ENCODE assay signal across 18 cellular contexts in the genomic region with DNA sequence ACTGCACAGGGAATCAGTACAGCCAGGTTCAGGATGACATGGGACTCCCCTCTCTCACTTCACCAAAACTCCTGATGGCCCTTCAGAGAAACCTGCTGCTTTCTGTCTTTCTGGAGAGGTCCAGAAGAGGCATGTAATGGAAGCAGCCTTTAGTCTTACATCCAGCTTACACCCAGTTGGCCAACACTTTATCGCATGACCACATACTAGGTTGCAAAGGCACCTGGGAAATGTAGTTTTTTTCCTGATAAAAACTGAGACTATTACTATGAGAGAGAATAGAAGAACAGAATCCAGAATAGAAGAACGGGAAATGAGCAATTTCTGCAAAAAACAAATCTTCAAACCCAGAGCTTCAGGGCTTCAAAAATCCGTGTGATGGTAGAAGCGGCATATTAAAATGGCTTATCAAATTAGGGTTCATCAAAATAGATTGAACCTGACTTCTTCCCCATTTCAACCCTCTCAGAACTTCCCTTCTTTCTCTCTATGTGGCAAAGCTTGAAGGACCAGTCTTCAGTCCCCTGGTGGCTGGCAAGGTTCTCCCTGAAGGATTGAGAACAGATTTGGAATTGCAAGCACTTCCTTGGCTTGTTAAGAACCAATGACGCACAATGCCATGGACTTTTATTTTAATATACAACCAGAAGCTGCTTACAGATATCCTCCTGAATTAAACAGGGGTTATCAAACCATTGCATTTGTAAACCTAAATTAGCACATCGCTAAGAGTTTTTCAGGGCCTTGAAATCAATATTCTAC. TPM values are rescaled to one million over a fixed set of nuclear protein-coding genes. Genes with fewer than 3 reads are reported as not detected.
DNase-seq lines count a peak whose midpoint lies in the region; ATAC-seq and TF ChIP-seq lines count a peak whose summit lies in the region.
"Had no signal": no experiment of that assay in that cellular context is flagged by ENCODE, and none has a peak within 500 bp of the region (broad histone marks: within the 10 kb centered on the region; RNA-seq: fewer than 3 reads in every experiment).

No MANE protein-coding gene starts in this region.

- TF ChIP-seq CTCF in WTC11 (IDR thresholded peaks at IDR 0.05): no peak
- no peak for TF ChIP-seq CTCF in gastroesophageal sphincter (IDR thresholded peaks at IDR 0.05)

- CTCF ChIA-PET in WTC11 (lab: Charles Lee): interaction anchor here (1.0 to 4.4 kb wide), 5 partner anchors 8 to 263 kb away, joined by 3 to 22 read pairs (median 3); no protein-coding TSS in a partner anchor
- CTCF ChIA-PET in activated CD8-positive, alpha-beta memory T cell treated with anti-CD3 and anti-CD28 coated beads, Interleukin-2, amount 10 ng/mL, durations not matched to agents 7 days and 5 days (lab: Charles Lee): no interaction called here

- H3K27ac ChIP-seq in gastroesophageal sphincter: peak overlapping the region in 3 of 4 donors; percentile 17 to 69 (median 65)
- H3K27ac ChIP-seq: hepatocyte had no signal

- no peak for TF ChIP-seq EP300 in gastroesophageal sphincter (IDR thresholded peaks at IDR 0.05)

- no peak overlapping the region for H3K27ac Mint-ChIP-seq in WTC11
- H3K27ac Mint-ChIP-seq in activated CD8-positive, alpha-beta memory T cell treated with anti-CD3 and anti-CD28 coated beads, Interleukin-2, amount 10 ng/mL, durations not matched to agents 7 days and 5 days: no peak overlapping the region
- H3K27ac Mint-ChIP-seq: T-cell had no signal

- peaks cover 3% of the 10 kb centered on the region; the same call in 1 of the 2 replicates for H3K36me3 Mint-ChIP-seq in WTC11
- no peaks in the 10 kb centered on the region for H3K36me3 Mint-ChIP-seq in activated CD8-positive, alpha-beta memory T cell treated with anti-CD3 and anti-CD28 coated beads, Interleukin-2, amount 10 ng/mL, durations not matched to agents 7 days and 5 days
- H3K36me3 Mint-ChIP-seq: T-cell had no signal

- H3K4me3 Mint-ChIP-seq in WTC11: no peak overlapping the region
- no peak overlapping the region for H3K4me3 Mint-ChIP-seq in activated CD8-positive, alpha-beta memory T cell treated with anti-CD3 and anti-CD28 coated beads, Interleukin-2, amount 10 ng/mL, durations not matched to agents 7 days and 5 days
- H3K4me3 Mint-ChIP-seq: T-cell had no signal

- H3K27me3 Mint-ChIP-seq in WTC11 (ENCODE audit: low read depth): peaks cover 3% of the 10 kb centered on the region; the same call in 1 of the 2 replicates
- peaks cover 19% of the 10 kb centered on the region for H3K27me3 Mint-ChIP-seq in activated CD8-positive, alpha-beta memory T cell treated with anti-CD3 and anti-CD28 coated beads, Interleukin-2, amount 10 ng/mL, durations not matched to agents 7 days and 5 days

- H3K9me3 Mint-ChIP-seq in WTC11: peaks cover 5% of the 10 kb centered on the region
- no peaks in the 10 kb centered on the region for H3K9me3 Mint-ChIP-seq in activated CD8-positive, alpha-beta memory T cell treated with anti-CD3 and anti-CD28 coated beads, Interleukin-2, amount 10 ng/mL, durations not matched to agents 7 days and 5 days (ENCODE audit: low read depth)
- H3K9me3 Mint-ChIP-seq: T-cell had no signal

- WGBS in gastroesophageal sphincter (ENCODE audit: low coverage in 1 of 2), 2 donors: 91 to 93% methylated on average over 2 to 6 of the region's 6 CpGs

- peaks cover 9% of the 10 kb centered on the region for H3K27me3 ChIP-seq in gastroesophageal sphincter
- H3K27me3 ChIP-seq: hepatocyte, suprapubic skin had no signal

- DNase-seq in EH (ENCODE audit: low read depth) (peak; percentile 31), HT-29 (ENCODE audit: low spot score) (peak; percentile 30), WTC11 (ENCODE audit: low spot score) (no peak), NCI-H1694 treated with DMSO at 0.1 percent for 48 hours (lab: John Stamatoyannopoulos, UW) (no peak), NCI-H1092 (lab: John Stamatoyannopoulos, UW) (no peak)
- no peak for DNase-seq in activated CD8-positive, alpha-beta memory T cell treated with anti-CD3 and anti-CD28 coated beads, Interleukin-2, amount 10 ng/mL, durations not matched to agents 7 days and 5 days
- DNase-seq: activated naive CD4-positive, alpha-beta T cell treated with Interleukin-2 at 50 U/mL for 16 hours; DMS79 treated with DMSO at 0.1 percent for 48 hours; esophagus squamous epithelium; NCI-H1436; right cardiac atrium; T-cell had no signal

- TF ChIP-seq POLR2A in gastroesophageal sphincter (IDR thresholded peaks at IDR 0.05): no peak

- H3K9me3 ChIP-seq in gastroesophageal sphincter: no peaks in the 10 kb centered on the region
- H3K9me3 ChIP-seq: esophagus squamous epithelium, suprapubic skin had no signal

- H3K36me3 ChIP-seq in gastroesophageal sphincter: no peaks in the 10 kb centered on the region
- H3K36me3 ChIP-seq: esophagus squamous epithelium, suprapubic skin had no signal

- peaks cover 57% of the 10 kb centered on the region for H3K4me1 Mint-ChIP-seq in WTC11
- no peaks in the 10 kb centered on the region for H3K4me1 Mint-ChIP-seq in activated CD8-positive, alpha-beta memory T cell treated with anti-CD3 and anti-CD28 coated beads, Interleukin-2, amount 10 ng/mL, durations not matched to agents 7 days and 5 days
- H3K4me1 Mint-ChIP-seq: T-cell had no signal

- POLR2A ChIA-PET in WTC11 (lab: Charles Lee): no interaction called here

- no peak overlapping the region for H3K4me3 ChIP-seq in gastroesophageal sphincter
- H3K4me3 ChIP-seq: esophagus squamous epithelium, hepatocyte, suprapubic skin had no signal

- ATAC-seq in WTC11 (peak; percentile 10; the same call in 1 of the 2 replicates), gastroesophageal sphincter (no peak), HG03280 (IDR thresholded peaks at IDR 0.05; ENCODE audit: unreplicated experiment) (no peak)
- no peak for ATAC-seq in activated CD8-positive, alpha-beta memory T cell treated with anti-CD3 and anti-CD28 coated beads, Interleukin-2, amount 10 ng/mL, durations not matched to agents 7 days and 5 days
- ATAC-seq: activated CD4-positive, CD25-positive, alpha-beta regulatory T cell treated with anti-CD3 and anti-CD28 coated beads, Interleukin-2, amount 50 U/mL, for 24 hours; right cardiac atrium; T-cell had no signal

- H3K4me1 ChIP-seq in gastroesophageal sphincter: peaks cover 0 to 59% (median 7%) of the 10 kb centered on the region in 3 donors

TF ChIP-seq in WTC11, 78 proteins besides CTCF, POLR2A, EP300 and RAD21 (continues in another document):
- TF ChIP-seq, protein P1, sequence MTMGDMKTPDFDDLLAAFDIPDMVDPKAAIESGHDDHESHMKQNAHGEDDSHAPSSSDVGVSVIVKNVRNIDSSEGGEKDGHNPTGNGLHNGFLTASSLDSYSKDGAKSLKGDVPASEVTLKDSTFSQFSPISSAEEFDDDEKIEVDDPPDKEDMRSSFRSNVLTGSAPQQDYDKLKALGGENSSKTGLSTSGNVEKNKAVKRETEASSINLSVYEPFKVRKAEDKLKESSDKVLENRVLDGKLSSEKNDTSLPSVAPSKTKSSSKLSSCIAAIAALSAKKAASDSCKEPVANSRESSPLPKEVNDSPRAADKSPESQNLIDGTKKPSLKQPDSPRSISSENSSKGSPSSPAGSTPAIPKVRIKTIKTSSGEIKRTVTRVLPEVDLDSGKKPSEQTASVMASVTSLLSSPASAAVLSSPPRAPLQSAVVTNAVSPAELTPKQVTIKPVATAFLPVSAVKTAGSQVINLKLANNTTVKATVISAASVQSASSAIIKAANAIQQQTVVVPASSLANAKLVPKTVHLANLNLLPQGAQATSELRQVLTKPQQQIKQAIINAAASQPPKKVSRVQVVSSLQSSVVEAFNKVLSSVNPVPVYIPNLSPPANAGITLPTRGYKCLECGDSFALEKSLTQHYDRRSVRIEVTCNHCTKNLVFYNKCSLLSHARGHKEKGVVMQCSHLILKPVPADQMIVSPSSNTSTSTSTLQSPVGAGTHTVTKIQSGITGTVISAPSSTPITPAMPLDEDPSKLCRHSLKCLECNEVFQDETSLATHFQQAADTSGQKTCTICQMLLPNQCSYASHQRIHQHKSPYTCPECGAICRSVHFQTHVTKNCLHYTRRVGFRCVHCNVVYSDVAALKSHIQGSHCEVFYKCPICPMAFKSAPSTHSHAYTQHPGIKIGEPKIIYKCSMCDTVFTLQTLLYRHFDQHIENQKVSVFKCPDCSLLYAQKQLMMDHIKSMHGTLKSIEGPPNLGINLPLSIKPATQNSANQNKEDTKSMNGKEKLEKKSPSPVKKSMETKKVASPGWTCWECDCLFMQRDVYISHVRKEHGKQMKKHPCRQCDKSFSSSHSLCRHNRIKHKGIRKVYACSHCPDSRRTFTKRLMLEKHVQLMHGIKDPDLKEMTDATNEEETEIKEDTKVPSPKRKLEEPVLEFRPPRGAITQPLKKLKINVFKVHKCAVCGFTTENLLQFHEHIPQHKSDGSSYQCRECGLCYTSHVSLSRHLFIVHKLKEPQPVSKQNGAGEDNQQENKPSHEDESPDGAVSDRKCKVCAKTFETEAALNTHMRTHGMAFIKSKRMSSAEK (CRISPR knock-in tag; IDR thresholded peaks at IDR 0.05; ENCODE audit: borderline replicate concordance): no peak
- TF ChIP-seq ZNF138 (CRISPR knock-in tag; conservative IDR thresholded peaks at IDR 0.05): no peak
- TF ChIP-seq, protein P2, sequence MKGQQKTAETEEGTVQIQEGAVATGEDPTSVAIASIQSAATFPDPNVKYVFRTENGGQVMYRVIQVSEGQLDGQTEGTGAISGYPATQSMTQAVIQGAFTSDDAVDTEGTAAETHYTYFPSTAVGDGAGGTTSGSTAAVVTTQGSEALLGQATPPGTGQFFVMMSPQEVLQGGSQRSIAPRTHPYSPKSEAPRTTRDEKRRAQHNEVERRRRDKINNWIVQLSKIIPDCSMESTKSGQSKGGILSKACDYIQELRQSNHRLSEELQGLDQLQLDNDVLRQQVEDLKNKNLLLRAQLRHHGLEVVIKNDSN (CRISPR knock-in tag; IDR thresholded peaks at IDR 0.05): no peak
- TF ChIP-seq, protein P3, sequence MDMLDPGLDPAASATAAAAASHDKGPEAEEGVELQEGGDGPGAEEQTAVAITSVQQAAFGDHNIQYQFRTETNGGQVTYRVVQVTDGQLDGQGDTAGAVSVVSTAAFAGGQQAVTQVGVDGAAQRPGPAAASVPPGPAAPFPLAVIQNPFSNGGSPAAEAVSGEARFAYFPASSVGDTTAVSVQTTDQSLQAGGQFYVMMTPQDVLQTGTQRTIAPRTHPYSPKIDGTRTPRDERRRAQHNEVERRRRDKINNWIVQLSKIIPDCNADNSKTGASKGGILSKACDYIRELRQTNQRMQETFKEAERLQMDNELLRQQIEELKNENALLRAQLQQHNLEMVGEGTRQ (CRISPR knock-in tag; IDR thresholded peaks at IDR 0.05): peak; percentile 49

RNA-seq across cellular contexts. Expression of a gene that starts 34.4 kb away (rescaled TPM):
- total RNA-seq in HT-29 (2014; rRNA removed; shearing (Covaris generic)): not detected in 2 replicates
- total RNA-seq in WTC11 (2021) (3.5 to 4.9 TPM (median 3.6 TPM) in 3 replicates), gastroesophageal sphincter (1 to 10 TPM; 3.2 to 9.1 (median 6.6) TPM)
- total RNA-seq in activated CD8-positive, alpha-beta memory T cell treated with anti-CD3 and anti-CD28 coated beads, Interleukin-2, amount 10 ng/mL, durations not matched to agents 7 days and 5 days: not detected
- total RNA-seq: NCI-H460 had no signal

Comparison
In these comparisons a context has a peak if more than half of its experiments do, and no peak if none do; other contexts are left out.
1. DNase-seq: peak in EH (single experiment) and HT-29 (single experiment); none in WTC11 (single experiment), NCI-H1694 treated with DMSO at 0.1 percent for 48 hours (single experiment), NCI-H1092 (single experiment) and activated CD8-positive, alpha-beta memory T cell treated with anti-CD3 and anti-CD28 coated beads, Interleukin-2, amount 10 ng/mL, durations not matched to agents 7 days and 5 days (single experiment).